9 cellular contexts compared by ENCODE assay signal in genomic region chr2:102143450-102143985, GRCh38. TPM values are rescaled to one million over a fixed set of nuclear protein-coding genes. Genes with fewer than 3 reads are reported as not detected.
DNase-seq lines count a peak whose midpoint lies in the region; ATAC-seq and TF ChIP-seq lines count a peak whose summit lies in the region.
"Had no signal": no experiment of that assay in that cellular context is flagged by ENCODE, and none has a peak within 500 bp of the region (broad histone marks: within the 10 kb centered on the region; RNA-seq: fewer than 3 reads in every experiment).

No MANE protein-coding gene starts in this region.

- peaks cover 48% of the 10 kb centered on the region for H3K27me3 Mint-ChIP-seq in CD4-positive, alpha-beta T cell
- peaks cover 40% of the 10 kb centered on the region for H3K27me3 Mint-ChIP-seq in activated naive CD8-positive, alpha-beta T cell treated with anti-CD3 and anti-CD28 coated beads for 36 hours

- peaks cover 47% of the 10 kb centered on the region for H3K9me3 ChIP-seq in CD4-positive, alpha-beta T cell (ENCODE audit: control insufficient read depth, low read length)
- no peaks in the 10 kb centered on the region for H3K9me3 ChIP-seq in prostate gland

- no peak for TF ChIP-seq CTCF in CD4-positive, alpha-beta T cell (IDR thresholded peaks at IDR 0.05)
- TF ChIP-seq CTCF in prostate gland (IDR thresholded peaks at IDR 0.05), result no peak

- intact Hi-C loops in CD4-positive, alpha-beta T cell (cut with DNase I, micrococcal nuclease), result no loop called here
- intact Hi-C loops in Right ventricle myocardium superior (cut with DNase I), result no loop called here
- intact Hi-C loops in prostate gland (cut with DNase I), result no loop called here

- peaks cover 25% of the 10 kb centered on the region for H3K36me3 Mint-ChIP-seq in CD4-positive, alpha-beta T cell (ENCODE audit: low read depth)
- H3K36me3 Mint-ChIP-seq in activated naive CD8-positive, alpha-beta T cell treated with anti-CD3 and anti-CD28 coated beads for 36 hours, result peaks cover 66% of the 10 kb centered on the region

- H3K9me3 Mint-ChIP-seq in CD4-positive, alpha-beta T cell, result peaks cover 6% of the 10 kb centered on the region
- H3K9me3 Mint-ChIP-seq in activated naive CD8-positive, alpha-beta T cell treated with anti-CD3 and anti-CD28 coated beads for 36 hours, result peaks cover 59% of the 10 kb centered on the region

- CTCF ChIA-PET in CD4-positive, alpha-beta T cell (lab: Charles Lee), result no interaction called here

- POLR2A ChIA-PET in CD4-positive, alpha-beta T cell (lab: Charles Lee), result interaction anchor here (0.6 kb wide), 1 partner anchor 288 kb away, joined by 3 read pairs; no protein-coding TSS in a partner anchor

- no peak for ATAC-seq in CD4-positive, alpha-beta T cell (ENCODE audit: poor library complexity)
- ATAC-seq in Right ventricle myocardium superior (ENCODE audit: poor library complexity), result peak; percentile 21
- ATAC-seq in GM21447 (IDR thresholded peaks at IDR 0.05; ENCODE audit: unreplicated experiment), result no peak

- H3K4me3 ChIP-seq in prostate gland, result peak overlapping the region; percentile 67 to 75

- H3K27ac Mint-ChIP-seq in CD4-positive, alpha-beta T cell, result no peak overlapping the region
- no peak overlapping the region for H3K27ac Mint-ChIP-seq in activated naive CD8-positive, alpha-beta T cell treated with anti-CD3 and anti-CD28 coated beads for 36 hours

- WGBS in prostate gland, result 53% methylated on average over 10 of the region's 10 CpGs

- H3K27me3 ChIP-seq in CD4-positive, alpha-beta T cell (ENCODE audit: control insufficient read depth, insufficient read depth, low read length), result peaks cover 17% of the 10 kb centered on the region
- no peaks in the 10 kb centered on the region for H3K27me3 ChIP-seq in prostate gland (replicated peaks; ENCODE audit: insufficient read depth)

- peaks cover 8% of the 10 kb centered on the region for H3K4me1 Mint-ChIP-seq in CD4-positive, alpha-beta T cell (ENCODE audit: low read depth)
- H3K4me1 Mint-ChIP-seq in activated naive CD8-positive, alpha-beta T cell treated with anti-CD3 and anti-CD28 coated beads for 36 hours, result peaks cover 36% of the 10 kb centered on the region

- H3K27ac ChIP-seq in CD4-positive, alpha-beta T cell (ENCODE audit: low read depth, low read length), result no peak overlapping the region
- H3K27ac ChIP-seq in prostate gland (peak overlapping the region; percentile 98), caudate nucleus (ENCODE audit: low read depth, low read length) (no peak overlapping the region)

- peak overlapping the region; percentile 71 for H3K4me3 Mint-ChIP-seq in CD4-positive, alpha-beta T cell
- peak overlapping the region; percentile 50 for H3K4me3 Mint-ChIP-seq in activated naive CD8-positive, alpha-beta T cell treated with anti-CD3 and anti-CD28 coated beads for 36 hours

- DNase-seq in CD4-positive, alpha-beta T cell, result no peak
- no peak for DNase-seq in activated naive CD8-positive, alpha-beta T cell treated with anti-CD3 and anti-CD28 coated beads for 36 hours
- DNase-seq in Right ventricle myocardium superior (peak; percentile 57), prostate gland (ENCODE audit: low spot score) (no peak), NCI-H2107 treated with DMSO at 0.1 percent for 48 hours (lab: John Stamatoyannopoulos, UW; ENCODE audit: unreplicated experiment) (no peak), NCI-H526 (lab: John Stamatoyannopoulos, UW) (no peak), caudate nucleus (lab: John Stamatoyannopoulos, UW) (no peak)
- DNase-seq: NCI-H226 had no signal

- no peak for TF ChIP-seq POLR2A in prostate gland (IDR thresholded peaks at IDR 0.05)

- no peaks in the 10 kb centered on the region for H3K36me3 ChIP-seq in prostate gland

- H3K4me1 ChIP-seq in prostate gland (replicated peaks), result peaks cover 5% of the 10 kb centered on the region

RNA-seq across cellular contexts. Expression of gene IL1R1, which starts 1.0 kb away (rescaled TPM):
- under 1 TPM; 0.22 to 0.49 TPM for total RNA-seq in CD4-positive, alpha-beta T cell
- 1 to 10 TPM in 1 of 2 experiments, under 1 TPM in 1; 0.70 to 1.2 TPM for total RNA-seq in activated naive CD8-positive, alpha-beta T cell treated with anti-CD3 and anti-CD28 coated beads for 36 hours
- total RNA-seq in Right ventricle myocardium superior, result 21.1 TPM
- 100 to 1,000 TPM; 112 to 289 TPM for total RNA-seq in prostate gland

RNA-seq across cellular contexts. Expression of gene IL1RL2, which starts 43.3 kb away (rescaled TPM):
- not detected for total RNA-seq in CD4-positive, alpha-beta T cell
- total RNA-seq in activated naive CD8-positive, alpha-beta T cell treated with anti-CD3 and anti-CD28 coated beads for 36 hours, result under 1 TPM in 1 of 2 experiments, not detected in 1; 0.25 TPM
- total RNA-seq in Right ventricle myocardium superior, result not detected
- total RNA-seq in prostate gland, result 1 to 10 TPM; 1.4 to 3.8 TPM

Comparison
In these comparisons a context has a peak if more than half of its experiments do, and no peak if none do; other contexts are left out.
1. H3K27ac ChIP-seq: peak in prostate gland (2 of 2); none in CD4-positive, alpha-beta T cell (single experiment) and caudate nucleus (single experiment).